1 cellular context compared by ENCODE assay signal in genomic region chr5:133053463-133053862, GRCh38.
TF ChIP-seq lines count a peak whose summit lies in the region.

No MANE protein-coding gene starts in this region.

TF ChIP-seq in GM12878, 131 proteins besides CTCF, POLR2A, EP300 and RAD21:
- TF ChIP-seq POU2F2 (IDR thresholded peaks at IDR 0.05; ENCODE audit: borderline replicate concordance, low read depth, low read length): peak; percentile 15; the same call in 1 of the 3 replicates
- TF ChIP-seq BCLAF1 (IDR thresholded peaks at IDR 0.05): no peak
